Comparison of ENCODE assay signal across 17 cellular contexts in genomic region chr4:113730467-113731216, GRCh38.
"Had no signal": no experiment of that assay in that cellular context is flagged by ENCODE, and none has a peak within 500 bp of the region (broad histone marks: within the 10 kb centered on the region; RNA-seq: fewer than 3 reads in every experiment).

No MANE protein-coding gene starts in this region.

- H3K27ac Mint-ChIP-seq: activated CD4-positive, alpha-beta T cell treated with anti-CD3 and anti-CD28 coated beads, Interleukin-2, amount 10 ng/mL, durations not matched to agents 7 days and 5 days; dendritic cell treated with granulocyte-macrophage colony-stimulating factor and Interleukin-4, amounts not matched to agents 40 ng/mL and 50 ng/mL, for 4 days; nephron had no signal

- H3K4me3 Mint-ChIP-seq: activated CD4-positive, alpha-beta T cell treated with anti-CD3 and anti-CD28 coated beads, Interleukin-2, amount 10 ng/mL, durations not matched to agents 7 days and 5 days; dendritic cell treated with granulocyte-macrophage colony-stimulating factor and Interleukin-4, amounts not matched to agents 40 ng/mL and 50 ng/mL, for 4 days; effector memory CD8-positive, alpha-beta T cell; nephron had no signal

- H3K27ac ChIP-seq: ascending aorta, foreskin keratinocyte, left ventricle myocardium inferior, upper lobe of left lung, WERI-Rb-1 had no signal

- H3K36me3 ChIP-seq: ascending aorta, upper lobe of left lung, WERI-Rb-1 had no signal

- FAIRE-seq: bronchial epithelial cell had no signal

- H3K27me3 Mint-ChIP-seq: activated CD4-positive, alpha-beta T cell treated with anti-CD3 and anti-CD28 coated beads, Interleukin-2, amount 10 ng/mL, durations not matched to agents 7 days and 5 days; dendritic cell treated with granulocyte-macrophage colony-stimulating factor and Interleukin-4, amounts not matched to agents 40 ng/mL and 50 ng/mL, for 4 days; effector memory CD8-positive, alpha-beta T cell had no signal

- H3K9me3 ChIP-seq: ascending aorta, left ventricle myocardium inferior, upper lobe of left lung had no signal

- DNase-seq: activated CD4-positive, alpha-beta T cell treated with anti-CD3 and anti-CD28 coated beads, Interleukin-2, amount 10 ng/mL, durations not matched to agents 7 days and 5 days; effector memory CD8-positive, alpha-beta T cell; foreskin keratinocyte; glutamatergic neuron; hypothalamus; left ventricle myocardium inferior; nucleus accumbens; SHP77 treated with DMSO at 0.1 percent for 48 hours; stimulated activated CD4-positive, alpha-beta T cell treated with anti-CD3 and anti-CD28 coated beads, Interleukin-2, amount 100 ng/mL, for 48 hours; stimulated activated naive CD4-positive, alpha-beta T cell; upper lobe of left lung; WERI-Rb-1 had no signal

- H3K4me3 ChIP-seq: ascending aorta, left ventricle myocardium inferior, upper lobe of left lung had no signal

- H3K9me3 Mint-ChIP-seq: activated CD4-positive, alpha-beta T cell treated with anti-CD3 and anti-CD28 coated beads, Interleukin-2, amount 10 ng/mL, durations not matched to agents 7 days and 5 days; dendritic cell treated with granulocyte-macrophage colony-stimulating factor and Interleukin-4, amounts not matched to agents 40 ng/mL and 50 ng/mL, for 4 days; effector memory CD8-positive, alpha-beta T cell; nephron had no signal

- H3K27me3 ChIP-seq: ascending aorta, foreskin keratinocyte, upper lobe of left lung had no signal

- ATAC-seq: effector memory CD8-positive, alpha-beta T cell; foreskin keratinocyte; SK-N-SH treated with all-trans-retinoic acid at 6 μM for 48 hours had no signal
